Comparison of ENCODE assay signal across 8 cellular contexts in genomic region chr10:69801434-69802315, GRCh38. TPM values are rescaled to one million over a fixed set of nuclear protein-coding genes. Genes with fewer than 3 reads are reported as not detected.
A peak's percentile ranks its signal among the peaks of the same experiment; 100 is the strongest.
DNase-seq lines count a peak whose midpoint lies in the region; TF ChIP-seq lines count a peak whose summit lies in the region.

Gene COL13A1, plus strand, starts transcription at chr10:69801906. Its CDS starts 518 bp downstream, at chr10:69802424.

- H3K27ac ChIP-seq in HEK293 (ENCODE audit: extremely low read depth, low read depth, low read length) (peak within 1 kb of the TSS; percentile 18; the same call in 1 of the 2 replicates), VCaP (no peak within 1 kb of the TSS), ovary (no peak within 1 kb of the TSS)

- H3K4me1 ChIP-seq in HEK293 (ENCODE audit: control insufficient read depth, insufficient read depth, low read length) (peaks cover 2% of the 10 kb centered on the region; the same call in 1 of the 2 replicates), ovary (ENCODE audit: insufficient read depth) (peaks cover 1% of the 10 kb centered on the region)

- POLR2A ChIA-PET in AG04449 (lab: Yijun Ruan, JAX) (no interaction called here), HEK293 (lab: Yijun Ruan, JAX) (no interaction called here)

- DNase-seq in AG04449 (ENCODE audit: low read depth, low spot score) (no peak), glomerular endothelial cell (ENCODE audit: extremely low read depth, low read depth, low spot score) (no peak), ovary (peak in 4 of 5 donors; percentile 26 to 51 (median 38)), SHP77 (lab: John Stamatoyannopoulos, UW) (no peak), DMS153 (lab: John Stamatoyannopoulos, UW) (no peak)
- DNase-seq in activated effector memory CD4-positive, alpha-beta T cell treated with anti-CD3 and anti-CD28 coated beads, Interleukin-2, amount 50 U/mL, for 16 hours = no peak

- WGBS in ovary, 3 donors = 1 to 2% (median 1%) methylated on average over 58 of the region's 58 CpGs

- no peaks in the 10 kb centered on the region for H3K27me3 ChIP-seq in ovary

- H3K9me3 ChIP-seq in HEK293 (ENCODE audit: control insufficient read depth, insufficient read depth, low read depth, low read length) = no peaks in the 10 kb centered on the region
- H3K9me3 ChIP-seq in ovary = no peaks in the 10 kb centered on the region

- H3K4me3 ChIP-seq in AG04449 (ENCODE audit: low read depth, low read length) (peak within 1 kb of the TSS; percentile 68), HEK293 (ENCODE audit: low read depth, low read length) (peak within 1 kb of the TSS; percentile 45), ovary (peak within 1 kb of the TSS; percentile 24)

- H3K36me3 ChIP-seq in HEK293 (ENCODE audit: control insufficient read depth in 2 of 2, insufficient read depth in 1 of 2, low read length in 2 of 2) = no peaks in the 10 kb centered on the region
- no peaks in the 10 kb centered on the region for H3K36me3 ChIP-seq in ovary

- intact Hi-C loops in ovary (cut with DNase I) = loop anchor here in 1 of 4 donors (10.0 kb wide), 2 partner anchors 123 to 157 kb away; no protein-coding TSS in a partner anchor

- TF ChIP-seq EP300 in ovary (IDR thresholded peaks at IDR 0.05) = no peak

- no peak for TF ChIP-seq CTCF in AG04449 (IDR thresholded peaks at IDR 0.05; ENCODE audit: insufficient read depth, low read length, missing control alignments)
- TF ChIP-seq CTCF in HEK293 (tag by site-specific recombination; IDR thresholded peaks at IDR 0.05) = no peak; the same call in none of the 2 replicates
- peak; percentile 31; the same call in 1 of the 2 replicates for TF ChIP-seq CTCF in VCaP (conservative IDR thresholded peaks at IDR 0.05)
- no peak for TF ChIP-seq CTCF in ovary (IDR thresholded peaks at IDR 0.05)

- CTCF ChIA-PET in AG04449 (lab: Yijun Ruan, JAX) (interaction anchor here (0.7 to 20.1 kb wide), 29 partner anchors 8 to 158 kb away, joined by 3 to 259 read pairs (median 4); no protein-coding TSS in a partner anchor), HEK293 (lab: Yijun Ruan, JAX) (interaction anchor here (0.6 to 3.5 kb wide), 24 partner anchors 9 to 891 kb away, joined by 3 to 74 read pairs (median 4); no protein-coding TSS in a partner anchor)

- TF ChIP-seq POLR2A in ovary (IDR thresholded peaks at IDR 0.05) = no peak

TF ChIP-seq in HEK293, 187 proteins besides CTCF, POLR2A, EP300 and RAD21 (continues in another document):
- TF ChIP-seq ZNF112 (tag by site-specific recombination; IDR thresholded peaks at IDR 0.05) = no peak
- TF ChIP-seq PRDM4 (tag by site-specific recombination; IDR thresholded peaks at IDR 0.05) = no peak
- TF ChIP-seq ZNF292 (tag by site-specific recombination; IDR thresholded peaks at IDR 0.05; ENCODE audit: borderline replicate concordance, low read depth) = no peak
- TF ChIP-seq ZNF488 (tag by site-specific recombination; IDR thresholded peaks at IDR 0.05) = no peak
- TF ChIP-seq ZNF600 (tag by site-specific recombination; IDR thresholded peaks at IDR 0.05) = peak; percentile 83
- TF ChIP-seq ZNF518A (tag by site-specific recombination; conservative IDR thresholded peaks at IDR 0.05; ENCODE audit: low read depth) = no peak
- TF ChIP-seq ZFHX2 (tag by site-specific recombination; conservative IDR thresholded peaks at IDR 0.05) = peak; percentile 93
- no peak for TF ChIP-seq ZNF426 (tag by site-specific recombination; IDR thresholded peaks at IDR 0.05)
- TF ChIP-seq ZNF140 (tag by site-specific recombination; IDR thresholded peaks at IDR 0.05) = no peak
- TF ChIP-seq ZNF366 (tag by site-specific recombination; conservative IDR thresholded peaks at IDR 0.05) = peak; percentile 80
- peak; percentile 81 for TF ChIP-seq PATZ1 (tag by site-specific recombination; IDR thresholded peaks at IDR 0.05)
- no peak for TF ChIP-seq ZNF529 (tag by site-specific recombination; IDR thresholded peaks at IDR 0.05; ENCODE audit: insufficient replicate concordance)
- no peak for TF ChIP-seq MEIS1 (CRISPR knock-in tag; IDR thresholded peaks at IDR 0.05; ENCODE audit: borderline replicate concordance)
- TF ChIP-seq ZNF266 (tag by site-specific recombination; IDR thresholded peaks at IDR 0.05; ENCODE audit: low read depth) = no peak
- no peak for TF ChIP-seq ZNF133 (tag by site-specific recombination; IDR thresholded peaks at IDR 0.05)
- no peak for TF ChIP-seq ZNF555 (tag by site-specific recombination; conservative IDR thresholded peaks at IDR 0.05)
- peak; percentile 85 for TF ChIP-seq ZBTB8A (tag by site-specific recombination; IDR thresholded peaks at IDR 0.05)
- TF ChIP-seq ZNF16 (tag by site-specific recombination; IDR thresholded peaks at IDR 0.05; ENCODE audit: low read depth) = no peak

RNA-seq across cellular contexts. Expression of gene COL13A1, which starts in this region (rescaled TPM):
- 20.1 and 38.7 TPM in 2 replicates for total RNA-seq in glomerular endothelial cell
- 1 to 10 TPM in 3 of 7 donors, under 1 TPM in 4; 0.48 to 3.1 (median 0.87) TPM for total RNA-seq in ovary
- polyA plus RNA-seq in ovary = 1 to 10 TPM; 1.2 to 1.3 TPM

Comparison
In these comparisons a context has a peak if more than half of its experiments do, and no peak if none do; other contexts are left out.
1. DNase-seq: peak in ovary (4 of 5); none in AG04449 (single experiment), glomerular endothelial cell (single experiment), activated effector memory CD4-positive, alpha-beta T cell treated with anti-CD3 and anti-CD28 coated beads, Interleukin-2, amount 50 U/mL, for 16 hours (single experiment), SHP77 (0 of 2) and DMS153 (single experiment).
2. Peak in every context shown above with its lines, with median percentiles within 50 percentile points of each other: H3K4me3 ChIP-seq.